Comparison of ENCODE assay signal across 20 cellular contexts in genomic region chr17:4475001-4475400, GRCh38. TPM values are rescaled to one million over a fixed set of nuclear protein-coding genes. Genes with fewer than 3 reads are reported as not detected.
"Had no signal": no experiment of that assay in that cellular context is flagged by ENCODE, and none has a peak within 500 bp of the region (broad histone marks: within the 10 kb centered on the region; RNA-seq: fewer than 3 reads in every experiment).

No MANE protein-coding gene starts in this region.

- H3K4me3 Mint-ChIP-seq: endodermal cell; natural killer cell treated with Interleukin-12 subunit alpha and Interleukin-12 subunit beta and Interleukin-15 and Interleukin-18, amount 100 ng/mL, for 72 hours; stimulated activated memory B cell treated with anti-CD40 and anti-IgM and Interleukin-4, amounts not matched to agents 10 μg/mL and 1 μg/mL and 100 μg/mL, for 72 hours had no signal

- H3K36me3 ChIP-seq: ovary, upper lobe of left lung had no signal

- H3K36me3 Mint-ChIP-seq: activated naive CD4-positive, alpha-beta T cell treated with anti-CD3 and anti-CD28 coated beads, Interleukin-2, amount 50 U/mL, for 72 hours; natural killer cell treated with Interleukin-12 subunit alpha and Interleukin-12 subunit beta and Interleukin-15 and Interleukin-18, amount 100 ng/mL, for 72 hours; stimulated activated memory B cell treated with anti-CD40 and anti-IgM and Interleukin-4, amounts not matched to agents 10 μg/mL and 1 μg/mL and 100 μg/mL, for 72 hours had no signal

- FAIRE-seq: TTC549 had no signal

- H3K4me1 Mint-ChIP-seq: endodermal cell; stimulated activated memory B cell treated with anti-CD40 and anti-IgM and Interleukin-4, amounts not matched to agents 10 μg/mL and 1 μg/mL and 100 μg/mL, for 72 hours had no signal

- H3K9me3 ChIP-seq: ovary, upper lobe of left lung had no signal

- H3K27me3 ChIP-seq: ovary, upper lobe of left lung had no signal

- ATAC-seq: activated naive CD4-positive, alpha-beta T cell treated with anti-CD3 and anti-CD28 coated beads, Interleukin-2, amount 50 U/mL, for 72 hours; stimulated activated memory B cell treated with anti-CD40 and anti-IgM and Interleukin-4, amounts not matched to agents 10 μg/mL and 1 μg/mL and 100 μg/mL, for 72 hours had no signal

- DNase-seq: activated CD4-positive, alpha-beta T cell treated with anti-CD3 and anti-CD28 coated beads, Interleukin-2, amount 50 U/mL, for 1 hour; activated CD4-positive, CD25-positive, alpha-beta regulatory T cell; activated T-cell treated with anti-CD3 and anti-CD28 coated beads, Interleukin-2, amount 50 U/mL, for 1 hour; amniotic stem cell; dermis blood vessel endothelial cell; endodermal cell; erythroblast; glutamatergic neuron; left cardiac atrium; ovary; retina; substantia nigra; T-helper 2 cell; upper lobe of left lung had no signal

- H3K9me3 Mint-ChIP-seq: activated naive CD4-positive, alpha-beta T cell treated with anti-CD3 and anti-CD28 coated beads, Interleukin-2, amount 50 U/mL, for 72 hours; endodermal cell; natural killer cell treated with Interleukin-12 subunit alpha and Interleukin-12 subunit beta and Interleukin-15 and Interleukin-18, amount 100 ng/mL, for 72 hours; stimulated activated memory B cell treated with anti-CD40 and anti-IgM and Interleukin-4, amounts not matched to agents 10 μg/mL and 1 μg/mL and 100 μg/mL, for 72 hours had no signal

- H3K27ac ChIP-seq: ovary, skin epidermis, upper lobe of left lung had no signal

- H3K4me3 ChIP-seq: lung, ovary, skin epidermis, upper lobe of left lung had no signal

- H3K27ac Mint-ChIP-seq: activated naive CD4-positive, alpha-beta T cell treated with anti-CD3 and anti-CD28 coated beads, Interleukin-2, amount 50 U/mL, for 72 hours; endodermal cell; stimulated activated memory B cell treated with anti-CD40 and anti-IgM and Interleukin-4, amounts not matched to agents 10 μg/mL and 1 μg/mL and 100 μg/mL, for 72 hours had no signal

RNA-seq across cellular contexts. Expression of gene SPNS2, which starts 23.7 kb away (rescaled TPM):
- total RNA-seq: natural killer cell treated with Interleukin-12 subunit alpha and Interleukin-12 subunit beta and Interleukin-15 and Interleukin-18, amount 100 ng/mL, for 72 hours had no signal

RNA-seq across cellular contexts. Expression of gene SPNS3, which starts 41.3 kb away (rescaled TPM):
- total RNA-seq: endodermal cell had no signal
